ENCODE assay signal across 21 cellular contexts in genomic region chr2:5538717-5539116, GRCh38.
A peak's percentile ranks its signal among the peaks of the same experiment; 100 is the strongest.
DNase-seq lines count a peak whose midpoint lies in the region; ATAC-seq and TF ChIP-seq lines count a peak whose summit lies in the region.
"Had no signal": no experiment of that assay in that cellular context is flagged by ENCODE, and none has a peak within 500 bp of the region (broad histone marks: within the 10 kb centered on the region; RNA-seq: fewer than 3 reads in every experiment).

No MANE protein-coding gene starts in this region.

- no peaks in the 10 kb centered on the region for H3K27me3 ChIP-seq in GM23338 (ENCODE audit: insufficient read depth)
- H3K27me3 ChIP-seq: BLaER1 treated with 17β-estradiol and CSF1 and Interleukin-3, amounts not matched to agents 10 nM and 100 nM; brain microvascular endothelial cell; SJSA1 had no signal

- H2AFZ ChIP-seq in GM23338: peak overlapping the region; percentile 63

- 0 out of 2 replicates have a peak, but pooled peaks cover 3% of the 10 kb centered on the region for H3K9me2 ChIP-seq in GM23338 (ENCODE audit: insufficient read depth)

- no peaks in the 10 kb centered on the region for H3K79me2 ChIP-seq in GM23338 (replicated peaks; ENCODE audit: insufficient read depth)

- no peaks in the 10 kb centered on the region for H4K20me1 ChIP-seq in GM23338 (replicated peaks; ENCODE audit: insufficient read depth)
- H4K20me1 ChIP-seq: BLaER1 treated with 17β-estradiol and CSF1 and Interleukin-3, amounts not matched to agents 10 nM and 100 nM had no signal

- peaks cover 73% of the 10 kb centered on the region for H3K9me3 Mint-ChIP-seq in GM23338
- peaks cover 13% of the 10 kb centered on the region for H3K9me3 Mint-ChIP-seq in progenitor cell of endocrine pancreas (ENCODE audit: low read depth)

- H3K27ac ChIP-seq in GM23338 (ENCODE audit: low read depth) (no peak overlapping the region), coronary artery (no peak overlapping the region)
- H3K27ac ChIP-seq: BLaER1 treated with 17β-estradiol and CSF1 and Interleukin-3, amounts not matched to agents 10 nM and 100 nM; brain microvascular endothelial cell; psoas muscle; SJSA1 had no signal

- H3K4me2 ChIP-seq in GM23338: no peak overlapping the region
- H3K4me2 ChIP-seq: BLaER1 treated with 17β-estradiol and CSF1 and Interleukin-3, amounts not matched to agents 10 nM and 100 nM had no signal

- no peak for DNase-seq in GM23338 (ENCODE audit: low spot score)
- peak; percentile 7 to 45 for DNase-seq in NCI-H526 (lab: John Stamatoyannopoulos, UW)
- DNase-seq in islet precursor cell: peak; percentile 74
- no peak for DNase-seq in progenitor cell of endocrine pancreas (ENCODE audit: low spot score, unreplicated experiment)
- DNase-seq in SKM-1 treated with dmso at 0.1 percent for 144 hours (lab: John Stamatoyannopoulos, UW; ENCODE audit: unreplicated experiment): no peak
- DNase-seq in coronary artery (ENCODE audit: low spot score): no peak
- DNase-seq: activated CD8-positive, alpha-beta T cell treated with anti-CD3 and anti-CD28 coated beads, Interleukin-2, amount 10 ng/mL, durations not matched to agents 7 days and 5 days; brain microvascular endothelial cell; effector memory CD4-positive, alpha-beta T cell; foreskin melanocyte; KG1; left ventricle myocardium superior; NCI-H1694 treated with DMSO at 0.1 percent for 48 hours; NK-92 treated with Interleukin-12 subunit alpha and Interleukin-12 subunit beta, amount 100 ng/mL, for 24 hours; psoas muscle; T-helper 2 cell had no signal

- H3K4me3 ChIP-seq in GM23338: no peak overlapping the region
- H3K4me3 ChIP-seq in coronary artery: no peak overlapping the region
- H3K4me3 ChIP-seq: BLaER1 treated with 17β-estradiol and CSF1 and Interleukin-3, amounts not matched to agents 10 nM and 100 nM; HAP-1; psoas muscle; SJSA1 had no signal

- peaks cover 7% of the 10 kb centered on the region for H3K27me3 Mint-ChIP-seq in GM23338 (ENCODE audit: insufficient read depth, low read depth, poor library complexity)
- peaks cover 4% of the 10 kb centered on the region for H3K27me3 Mint-ChIP-seq in progenitor cell of endocrine pancreas

- H3K4me1 ChIP-seq in GM23338 (ENCODE audit: insufficient read depth): 0 out of 2 replicates have a peak, but pooled peaks cover 3% of the 10 kb centered on the region
- H3K4me1 ChIP-seq: BLaER1 treated with 17β-estradiol and CSF1 and Interleukin-3, amounts not matched to agents 10 nM and 100 nM; HAP-1; psoas muscle; SJSA1 had no signal

- H3K4me3 Mint-ChIP-seq in GM23338 (no peak overlapping the region), progenitor cell of endocrine pancreas (ENCODE audit: low read depth) (no peak overlapping the region)
- H3K4me3 Mint-ChIP-seq: activated CD8-positive, alpha-beta T cell treated with anti-CD3 and anti-CD28 coated beads, Interleukin-2, amount 10 ng/mL, durations not matched to agents 7 days and 5 days had no signal

- H3K36me3 Mint-ChIP-seq in GM23338 (ENCODE audit: low read depth): peaks cover 16% of the 10 kb centered on the region
- peaks cover 6% of the 10 kb centered on the region for H3K36me3 Mint-ChIP-seq in progenitor cell of endocrine pancreas (ENCODE audit: insufficient read depth)

- ATAC-seq in GM23338 (no peak), GM18511 (IDR thresholded peaks at IDR 0.05; ENCODE audit: unreplicated experiment) (no peak)
- ATAC-seq: activated CD8-positive, alpha-beta T cell treated with anti-CD3 and anti-CD28 coated beads, Interleukin-2, amount 10 ng/mL, durations not matched to agents 7 days and 5 days; left ventricle myocardium superior; Panc1; psoas muscle had no signal

- no peaks in the 10 kb centered on the region for H3F3A ChIP-seq in GM23338 (replicated peaks; ENCODE audit: low read depth)

- H3K4me1 Mint-ChIP-seq in GM23338 (peaks cover 4% of the 10 kb centered on the region; the same call in 2 of the 3 replicates), progenitor cell of endocrine pancreas (ENCODE audit: low read depth) (peaks cover 30% of the 10 kb centered on the region)

- TF ChIP-seq CTCF in GM23338 (conservative IDR thresholded peaks at IDR 0.05; ENCODE audit: low read depth in 2 of 2) (no peak), progenitor cell of endocrine pancreas (IDR thresholded peaks at IDR 0.05; ENCODE audit: unreplicated experiment) (no peak), coronary artery (IDR thresholded peaks at IDR 0.05) (no peak)

- H3K36me3 ChIP-seq in GM23338 (ENCODE audit: insufficient read depth): 0 out of 2 replicates have a peak, but pooled peaks cover 7% of the 10 kb centered on the region
- H3K36me3 ChIP-seq: BLaER1 treated with 17β-estradiol and CSF1 and Interleukin-3, amounts not matched to agents 10 nM and 100 nM; brain microvascular endothelial cell; HAP-1; SJSA1 had no signal

- no peak overlapping the region for H3K27ac Mint-ChIP-seq in GM23338
- peak overlapping the region; percentile 97 for H3K27ac Mint-ChIP-seq in progenitor cell of endocrine pancreas
- H3K27ac Mint-ChIP-seq: activated CD8-positive, alpha-beta T cell treated with anti-CD3 and anti-CD28 coated beads, Interleukin-2, amount 10 ng/mL, durations not matched to agents 7 days and 5 days had no signal

TF ChIP-seq in GM23338, 12 proteins besides CTCF, POLR2A, EP300 and RAD21:
- TF ChIP-seq CREB1 (CRISPR knock-in tag; IDR thresholded peaks at IDR 0.05; ENCODE audit: low read depth) (no peak), STAT1 (IDR thresholded peaks at IDR 0.05; ENCODE audit: unreplicated experiment) (no peak), POLR2AphosphoS5 (IDR thresholded peaks at IDR 0.05; ENCODE audit: low read depth) (no peak)

Comparison
In these comparisons a context has a peak if more than half of its experiments do, and no peak if none do; other contexts are left out.
1. DNase-seq: peak in NCI-H526 (2 of 2) and islet precursor cell (single experiment); none in GM23338 (single experiment), progenitor cell of endocrine pancreas (single experiment), SKM-1 treated with dmso at 0.1 percent for 144 hours (single experiment) and coronary artery (single experiment).